Comparison of ENCODE assay signal across 31 cellular contexts in the genomic region with DNA sequence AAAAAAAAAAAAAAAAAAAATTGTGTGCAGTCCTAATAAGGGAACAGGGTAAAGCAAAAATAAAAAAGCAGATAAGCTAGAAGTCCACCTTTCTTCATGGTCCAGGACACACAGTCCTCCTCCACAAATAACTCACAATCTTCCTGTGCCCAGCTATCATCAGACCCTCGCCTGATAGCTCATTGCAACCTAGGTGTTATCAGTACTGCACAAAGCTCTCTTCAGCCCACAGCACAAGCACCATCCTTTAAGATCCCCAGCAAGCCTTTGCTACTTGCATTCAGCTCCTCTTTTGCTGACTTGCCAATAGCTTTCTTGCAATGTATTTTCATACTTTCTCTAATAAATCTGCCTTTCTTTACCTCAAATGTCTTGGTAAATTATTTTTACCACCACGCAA. TPM values are rescaled to one million over a fixed set of nuclear protein-coding genes. Genes with fewer than 3 reads are reported as not detected.
"Had no signal": no experiment of that assay in that cellular context is flagged by ENCODE, and none has a peak within 500 bp of the region (broad histone marks: within the 10 kb centered on the region; RNA-seq: fewer than 3 reads in every experiment).

No MANE protein-coding gene starts in this region.

- H3K27me3 ChIP-seq: right lobe of liver, uterus had no signal

- H3K27me3 Mint-ChIP-seq: activated CD4-positive, alpha-beta T cell treated with anti-CD3 and anti-CD28 coated beads for 36 hours; activated naive CD8-positive, alpha-beta T cell; effector memory CD8-positive, alpha-beta T cell; natural killer cell treated with Interleukin-12 subunit alpha and Interleukin-12 subunit beta and Interleukin-15 and Interleukin-18, amount 100 ng/mL, for 72 hours; T-helper 17 cell had no signal

- H3K4me3 Mint-ChIP-seq: activated CD4-positive, alpha-beta T cell treated with anti-CD3 and anti-CD28 coated beads for 36 hours; activated naive CD8-positive, alpha-beta T cell; activated T-cell treated with anti-CD3 and anti-CD28 coated beads, Interleukin-2, amount 50 U/mL, for 72 hours; effector memory CD8-positive, alpha-beta T cell; natural killer cell treated with Interleukin-12 subunit alpha and Interleukin-12 subunit beta and Interleukin-15 and Interleukin-18, amount 100 ng/mL, for 72 hours; T-helper 17 cell had no signal

- H3K4me1 ChIP-seq: uterus had no signal

- ATAC-seq: activated CD4-positive, alpha-beta T cell treated with anti-CD3 and anti-CD28 coated beads for 36 hours; activated T-cell treated with anti-CD3 and anti-CD28 coated beads, Interleukin-2, amount 50 U/mL, for 72 hours; effector memory CD8-positive, alpha-beta T cell; esophagus mucosa; left lobe of liver; mucosa of descending colon; natural killer cell treated with Interleukin-12 subunit alpha and Interleukin-12 subunit beta and Interleukin-15 and Interleukin-18, amount 100 ng/mL, for 72 hours; right lobe of liver; stimulated activated naive CD8-positive, alpha-beta T cell treated with anti-CD3 and anti-CD28 coated beads, Interleukin-15, Interleukin-2, amounts not matched to agents 100 U/mL and 50 U/mL, for 24 hours; T-helper 17 cell had no signal

- H3K27ac Mint-ChIP-seq: activated CD4-positive, alpha-beta T cell treated with anti-CD3 and anti-CD28 coated beads for 36 hours; activated naive CD8-positive, alpha-beta T cell; activated T-cell treated with anti-CD3 and anti-CD28 coated beads, Interleukin-2, amount 50 U/mL, for 72 hours; effector memory CD8-positive, alpha-beta T cell; natural killer cell treated with Interleukin-12 subunit alpha and Interleukin-12 subunit beta and Interleukin-15 and Interleukin-18, amount 100 ng/mL, for 72 hours; T-helper 17 cell had no signal

- H3K36me3 ChIP-seq: uterus had no signal

- H3K27ac ChIP-seq: right lobe of liver, thoracic aorta, uterus had no signal

- H3K4me3 ChIP-seq: lung, mucosa of descending colon, right lobe of liver, thoracic aorta, uterus had no signal

- H3K9me3 ChIP-seq: mucosa of descending colon, right lobe of liver, thoracic aorta, uterus had no signal

- H3K9me3 Mint-ChIP-seq: activated T-cell treated with anti-CD3 and anti-CD28 coated beads, Interleukin-2, amount 50 U/mL, for 72 hours; effector memory CD8-positive, alpha-beta T cell; natural killer cell treated with Interleukin-12 subunit alpha and Interleukin-12 subunit beta and Interleukin-15 and Interleukin-18, amount 100 ng/mL, for 72 hours had no signal

- DNase-seq: activated CD4-positive, alpha-beta T cell treated with anti-CD3 and anti-CD28 coated beads for 36 hours; activated CD4-positive, CD25-positive, alpha-beta regulatory T cell; activated naive CD4-positive, alpha-beta T cell; activated T-cell treated with anti-CD3 and anti-CD28 coated beads for 4 hours; activated T-cell treated with anti-CD3 and anti-CD28 coated beads, Interleukin-2, amount 50 U/mL, for 72 hours; anterior cingulate cortex; cortex of kidney; effector memory CD8-positive, alpha-beta T cell; foreskin fibroblast; head of caudate nucleus; hypothalamus; mucosa of descending colon; posterior cingulate gyrus; right lobe of liver; stimulated activated CD4-positive, alpha-beta T cell treated with anti-CD3 and anti-CD28 coated beads, Interleukin-2, amount 100 ng/mL, for 48 hours; stimulated activated naive CD8-positive, alpha-beta T cell treated with anti-CD3 and anti-CD28 coated beads, Interleukin-15, Interleukin-2, amounts not matched to agents 100 U/mL and 50 U/mL, for 24 hours; T-helper 17 cell; T1000; trophoblast cell; uterus had no signal

RNA-seq across cellular contexts. Expression of a gene that starts 18.2 kb away (rescaled TPM):
- total RNA-seq: endothelial cell of umbilical vein, esophagus mucosa had no signal

RNA-seq across cellular contexts. Expression of a gene that starts 49.0 kb away (rescaled TPM):
- total RNA-seq: activated CD4-positive, alpha-beta T cell treated with anti-CD3 and anti-CD28 coated beads for 36 hours; activated T-cell treated with anti-CD3 and anti-CD28 coated beads, Interleukin-2, amount 50 U/mL, for 72 hours; chondrocyte; endothelial cell of umbilical vein; esophagus mucosa; kidney epithelial cell; left lobe of liver; lung; mesenteric fat pad; mucosa of descending colon; natural killer cell treated with Interleukin-12 subunit alpha and Interleukin-12 subunit beta and Interleukin-15 and Interleukin-18, amount 100 ng/mL, for 72 hours; osteoblast; right lobe of liver; T-helper 17 cell; thoracic aorta; uterus had no signal
- polyA plus RNA-seq: endothelial cell of umbilical vein, lung had no signal
